22 cellular contexts compared by ENCODE assay signal in genomic region chr2:24330161-24330560, GRCh38. TPM values are rescaled to one million over a fixed set of nuclear protein-coding genes. Genes with fewer than 3 reads are reported as not detected.
A peak's percentile ranks its signal among the peaks of the same experiment; 100 is the strongest.
DNase-seq lines count a peak whose midpoint lies in the region; ATAC-seq and TF ChIP-seq lines count a peak whose summit lies in the region.
"Had no signal": no experiment of that assay in that cellular context is flagged by ENCODE, and none has a peak within 500 bp of the region (broad histone marks: within the 10 kb centered on the region; RNA-seq: fewer than 3 reads in every experiment).

No MANE protein-coding gene starts in this region.

- H3K4me3 ChIP-seq in DOHH2 (ENCODE audit: low read length) (peak overlapping the region; percentile 68), OCI-LY7 (ENCODE audit: low read depth, low read length, poor library complexity, severe bottlenecking) (peak overlapping the region; percentile 11), A673 (ENCODE audit: low read depth, low read length, poor library complexity, severe bottlenecking) (no peak overlapping the region)
- H3K4me3 ChIP-seq: esophagus squamous epithelium, ovary, right lobe of liver had no signal

- H3K27me3 ChIP-seq in DOHH2 (ENCODE audit: control insufficient read depth, low read length), result no peaks in the 10 kb centered on the region
- no peaks in the 10 kb centered on the region for H3K27me3 ChIP-seq in A673 (replicated peaks; ENCODE audit: insufficient read depth, low read depth, low read length, poor library complexity)
- H3K27me3 ChIP-seq: esophagus squamous epithelium, ovary, right lobe of liver had no signal

- peak; percentile 19 for ATAC-seq in GM21515 (IDR thresholded peaks at IDR 0.05; ENCODE audit: unreplicated experiment)
- no peak for ATAC-seq in natural killer cell treated with Interleukin-12 subunit alpha and Interleukin-12 subunit beta and Interleukin-15 and Interleukin-18, amount 100 ng/mL, for 72 hours
- ATAC-seq: Panc1 had no signal

- H3K9me3 Mint-ChIP-seq in natural killer cell treated with Interleukin-12 subunit alpha and Interleukin-12 subunit beta and Interleukin-15 and Interleukin-18, amount 100 ng/mL, for 72 hours, result peaks cover 2% of the 10 kb centered on the region
- H3K9me3 Mint-ChIP-seq: activated T-helper 2 cell treated with anti-CD3 and anti-CD28 coated beads, Interferon-gamma antibody, Interleukin-2, Interleukin-4, amounts not matched to agents 10 μg/mL and 5 μg/mL and 100 μg/mL, durations not matched to agents 14 hours and 24 hours and 36 hours had no signal

- H3K9me2 ChIP-seq in DOHH2 (replicated peaks; ENCODE audit: control insufficient read depth, low read length) (no peaks in the 10 kb centered on the region), OCI-LY7 (ENCODE audit: insufficient read depth, low read length) (no peaks in the 10 kb centered on the region)

- peaks cover 6% of the 10 kb centered on the region; the same call in 1 of the 2 replicates for H3K36me3 ChIP-seq in DOHH2 (ENCODE audit: control insufficient read depth, low read length)
- H3K36me3 ChIP-seq in OCI-LY7 (ENCODE audit: insufficient read depth, low read length), result no peaks in the 10 kb centered on the region
- H3K36me3 ChIP-seq in A673 (ENCODE audit: insufficient read depth, low read length, poor library complexity, severe bottlenecking), result no peaks in the 10 kb centered on the region
- H3K36me3 ChIP-seq: ovary, right lobe of liver had no signal

- no peaks in the 10 kb centered on the region for H3K9me3 ChIP-seq in DOHH2 (ENCODE audit: control insufficient read depth, insufficient read depth, low read length)
- H3K9me3 ChIP-seq in OCI-LY7 (ENCODE audit: low read length), result no peaks in the 10 kb centered on the region
- H3K9me3 ChIP-seq in A673 (ENCODE audit: low read depth, low read length, poor library complexity, severe bottlenecking), result no peaks in the 10 kb centered on the region
- H3K9me3 ChIP-seq: esophagus squamous epithelium, ovary, right lobe of liver had no signal

- H3K27ac ChIP-seq in DOHH2 (ENCODE audit: low read depth, low read length), result peak overlapping the region; percentile 94
- peak overlapping the region; percentile 52 for H3K27ac ChIP-seq in OCI-LY7 (ENCODE audit: low read depth, low read length, poor library complexity, severe bottlenecking)
- H3K27ac ChIP-seq in A673 (ENCODE audit: low read depth, low read length, poor library complexity, severe bottlenecking), result no peak overlapping the region
- H3K27ac ChIP-seq: esophagus squamous epithelium, ovary, right lobe of liver had no signal

- TF ChIP-seq CTCF in DOHH2 (IDR thresholded peaks at IDR 0.05; ENCODE audit: low read depth, low read length, poor library complexity, severe bottlenecking) (no peak), OCI-LY7 (conservative IDR thresholded peaks at IDR 0.05; ENCODE audit: low read length) (no peak), A673 (conservative IDR thresholded peaks at IDR 0.05; ENCODE audit: low read depth, low read length) (no peak)

- H3K4me1 ChIP-seq in DOHH2 (ENCODE audit: control insufficient read depth, low read length), result peaks cover 92% of the 10 kb centered on the region
- H3K4me1 ChIP-seq in OCI-LY7 (ENCODE audit: insufficient read depth, low read length, poor library complexity, severe bottlenecking), result peaks cover 46% of the 10 kb centered on the region
- H3K4me1 ChIP-seq in A673 (ENCODE audit: insufficient read depth, low read length, poor library complexity, severe bottlenecking), result no peaks in the 10 kb centered on the region

- H3K4me2 ChIP-seq in DOHH2 (ENCODE audit: low read length) (peak overlapping the region; percentile 73), OCI-LY7 (ENCODE audit: low read length) (peak overlapping the region; percentile 65)

- peaks cover 37% of the 10 kb centered on the region in 2 donors for H3K4me1 Mint-ChIP-seq in natural killer cell treated with Interleukin-12 subunit alpha and Interleukin-12 subunit beta and Interleukin-15 and Interleukin-18, amount 100 ng/mL, for 72 hours (ENCODE audit: low read depth in 2 of 2)

- no peak overlapping the region for H2AFZ ChIP-seq in OCI-LY7 (ENCODE audit: low read length)

- no TSS peak for BruUV-seq in OCI-LY7 (replicated peaks; lab: Mats Ljungman, UMichigan)
- no TSS peak for BruUV-seq in A673 (replicated peaks; lab: Mats Ljungman, UMichigan)

- peaks cover 42% of the 10 kb centered on the region for H3F3A ChIP-seq in DOHH2 (ENCODE audit: control insufficient read depth, insufficient read depth)

- DNase-seq in OCI-LY7 (ENCODE audit: low spot score), result no peak
- no peak for DNase-seq in natural killer cell treated with Interleukin-12 subunit alpha and Interleukin-12 subunit beta and Interleukin-15 and Interleukin-18, amount 100 ng/mL, for 72 hours (ENCODE audit: low spot score)
- no peak for DNase-seq in amygdala (lab: John Stamatoyannopoulos, UW)
- DNase-seq in A673 (ENCODE audit: low spot score), result no peak
- DNase-seq in central memory CD4-positive, alpha-beta T cell, result no peak
- no peak for DNase-seq in NCI-H748 treated with DMSO at 0.1 percent for 48 hours (lab: John Stamatoyannopoulos, UW)
- DNase-seq: activated CD4-positive, alpha-beta T cell treated with anti-CD3 and anti-CD28 coated beads for 1 hour; amniotic stem cell; Calu3; caudate nucleus; esophagus squamous epithelium; H7; NCI-H1105; NCI-H2107; NCI-H69; ovary; right lobe of liver; T-helper 9 cell had no signal

- no peaks in the 10 kb centered on the region for H3K27me3 Mint-ChIP-seq in natural killer cell treated with Interleukin-12 subunit alpha and Interleukin-12 subunit beta and Interleukin-15 and Interleukin-18, amount 100 ng/mL, for 72 hours

- H4K20me1 ChIP-seq in DOHH2 (ENCODE audit: control insufficient read depth, insufficient read depth, low read depth, low read length) (no peaks in the 10 kb centered on the region), OCI-LY7 (ENCODE audit: insufficient read depth, low read length) (no peaks in the 10 kb centered on the region)

- peak overlapping the region; percentile 32 to 72 for H3K27ac Mint-ChIP-seq in natural killer cell treated with Interleukin-12 subunit alpha and Interleukin-12 subunit beta and Interleukin-15 and Interleukin-18, amount 100 ng/mL, for 72 hours
- H3K27ac Mint-ChIP-seq: activated T-helper 2 cell treated with anti-CD3 and anti-CD28 coated beads, Interferon-gamma antibody, Interleukin-2, Interleukin-4, amounts not matched to agents 10 μg/mL and 5 μg/mL and 100 μg/mL, durations not matched to agents 14 hours and 24 hours and 36 hours had no signal

- peak overlapping the region; percentile 13 for H3K4me3 Mint-ChIP-seq in natural killer cell treated with Interleukin-12 subunit alpha and Interleukin-12 subunit beta and Interleukin-15 and Interleukin-18, amount 100 ng/mL, for 72 hours

- no peaks in the 10 kb centered on the region for H3K36me3 Mint-ChIP-seq in natural killer cell treated with Interleukin-12 subunit alpha and Interleukin-12 subunit beta and Interleukin-15 and Interleukin-18, amount 100 ng/mL, for 72 hours

- CTCF ChIA-PET in OCI-LY7 (lab: Charles Lee; ENCODE audit: unreplicated experiment) (no interaction called here), A673 (lab: Charles Lee) (no interaction called here)

- intact Hi-C loops in OCI-LY7 (cut with micrococcal nuclease; ENCODE audit: unreplicated experiment) (no loop called here), A673 (cut with micrococcal nuclease; ENCODE audit: unreplicated experiment) (no loop called here)

- H3K79me2 ChIP-seq in DOHH2 (ENCODE audit: control insufficient read depth, low read length) (peaks cover 90% of the 10 kb centered on the region), OCI-LY7 (ENCODE audit: insufficient read depth, low read depth, low read length) (peaks cover 32% of the 10 kb centered on the region; the same call in 1 of the 2 replicates)

- POLR2A ChIA-PET in OCI-LY7 (lab: Charles Lee), result interaction anchor here (0.5 to 3.5 kb wide), 9 partner anchors 9 to 1684 kb away, joined by 3 to 25 read pairs (median 4); no protein-coding TSS in a partner anchor
- POLR2A ChIA-PET in A673 (lab: Charles Lee; ENCODE audit: low non-redundant PET), result no interaction called here

RNA-seq across cellular contexts. Expression of gene ITSN2, which starts 30.2 kb away (rescaled TPM):
- total RNA-seq in OCI-LY7 (2014; rRNA removed; shearing (Covaris generic)), result 25.4 and 28.8 TPM in 2 replicates
- total RNA-seq in OCI-LY7 (2022) (64.2 and 65.7 TPM in 2 replicates), A673 (2021) (16.4 and 21.4 TPM in 2 replicates)
- 10 to 100 TPM; 71.5 to 80.7 TPM for total RNA-seq in natural killer cell treated with Interleukin-12 subunit alpha and Interleukin-12 subunit beta and Interleukin-15 and Interleukin-18, amount 100 ng/mL, for 72 hours
